ENCODE assay signal across 28 cellular contexts in genomic region chr1:154718566-154718965, GRCh38.
"Had no signal": no experiment of that assay in that cellular context is flagged by ENCODE, and none has a peak within 500 bp of the region (broad histone marks: within the 10 kb centered on the region; RNA-seq: fewer than 3 reads in every experiment).

No MANE protein-coding gene starts in this region.

- H3K27ac Mint-ChIP-seq: dendritic cell treated with granulocyte-macrophage colony-stimulating factor and Interleukin-4, amounts not matched to agents 40 ng/mL and 50 ng/mL, for 4 days; endodermal cell; mesothelial cell of epicardium; naive B cell had no signal

- ATAC-seq: effector memory CD8-positive, alpha-beta T cell; esophagus mucosa; gastrocnemius medialis; left cardiac atrium; left lung; left ventricle myocardium superior; lower lobe of right lung; mucosa of descending colon had no signal

- H3K4me1 Mint-ChIP-seq: mesothelial cell of epicardium had no signal

- H3K36me3 ChIP-seq: colonic mucosa, esophagus squamous epithelium, left lung, lower lobe of right lung had no signal

- H3K27me3 ChIP-seq: colonic mucosa, esophagus squamous epithelium, gastrocnemius medialis, heart right ventricle, left lung had no signal

- H3K9me3 Mint-ChIP-seq: dendritic cell treated with granulocyte-macrophage colony-stimulating factor and Interleukin-4, amounts not matched to agents 40 ng/mL and 50 ng/mL, for 4 days; effector memory CD8-positive, alpha-beta T cell; endodermal cell; mesothelial cell of epicardium; naive B cell had no signal

- H3K4me3 ChIP-seq: colonic mucosa, esophagus squamous epithelium, gastrocnemius medialis, heart right ventricle, left lung, lower lobe of right lung, mucosa of descending colon had no signal

- H3K4me3 Mint-ChIP-seq: dendritic cell treated with granulocyte-macrophage colony-stimulating factor and Interleukin-4, amounts not matched to agents 40 ng/mL and 50 ng/mL, for 4 days; effector memory CD8-positive, alpha-beta T cell; endodermal cell; mesothelial cell of epicardium; naive B cell had no signal

- H3K36me3 Mint-ChIP-seq: mesothelial cell of epicardium, naive B cell had no signal

- H3K4me1 ChIP-seq: colonic mucosa had no signal

- FAIRE-seq: endometrium, islet of Langerhans, keratinocyte had no signal

- H3K9me3 ChIP-seq: colonic mucosa, esophagus squamous epithelium, gastrocnemius medialis, heart right ventricle, left lung, lower lobe of right lung, mucosa of descending colon had no signal

- H3K27ac ChIP-seq: colonic mucosa, epithelial cell of prostate, esophagus squamous epithelium, gastrocnemius medialis, heart right ventricle, left lung, lower lobe of right lung had no signal

- DNase-seq: colonic mucosa; cortex of kidney; effector CD8-positive, alpha-beta T cell; effector memory CD8-positive, alpha-beta T cell; endodermal cell; erythroblast; esophagus squamous epithelium; foreskin fibroblast; foreskin melanocyte; gastrocnemius medialis; glutamatergic neuron; head of caudate nucleus; heart right ventricle; hippocampal formation; left cardiac atrium; left lung; left ventricle myocardium superior; lower lobe of right lung; mesenchymal stem cell; mucosa of descending colon; naive B cell had no signal

- H3K27me3 Mint-ChIP-seq: effector memory CD8-positive, alpha-beta T cell; naive B cell had no signal
